In the genomic region with DNA sequence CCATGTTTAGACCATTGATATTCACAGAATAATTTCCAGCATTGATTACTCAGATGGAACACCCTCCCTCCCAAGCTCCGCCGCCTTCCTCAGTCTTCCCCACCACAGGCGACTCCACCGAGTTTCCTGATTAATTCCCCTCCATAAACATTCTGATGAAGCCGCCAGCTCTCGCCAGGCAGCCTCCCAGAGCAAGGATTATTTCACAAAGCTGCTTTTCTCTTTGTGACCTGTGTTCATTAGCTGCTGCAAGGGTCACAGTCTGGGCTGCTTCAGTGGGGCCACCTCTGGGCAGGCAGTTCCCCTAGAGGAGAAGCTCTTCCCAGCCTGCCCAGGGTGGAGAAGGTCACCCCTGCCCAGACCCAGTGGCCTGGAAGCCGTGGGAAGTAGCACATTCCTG, we compare ENCODE assay signal across 32 cellular contexts.
"Had no signal": no experiment of that assay in that cellular context is flagged by ENCODE, and none has a peak within 500 bp of the region (broad histone marks: within the 10 kb centered on the region; RNA-seq: fewer than 3 reads in every experiment).

No MANE protein-coding gene starts in this region.

- H3K9me3 Mint-ChIP-seq: activated CD4-positive, alpha-beta T cell treated with anti-CD3 and anti-CD28 coated beads, Interleukin-2, amount 10 ng/mL, durations not matched to agents 7 days and 5 days; activated naive CD4-positive, alpha-beta T cell treated with anti-CD3 and anti-CD28 coated beads for 36 hours; activated T-helper 1 cell treated with anti-CD3 and anti-CD28 coated beads, Interleukin-12 subunit alpha, Interleukin-12 subunit beta, Interleukin-2, Interleukin-4 antibody, amounts not matched to agents 30 ng/mL and 10 ng/mL and 1 ng/mL, durations not matched to agents 14 hours and 24 hours and 36 hours; T-helper 1 cell treated with Interleukin-12 subunit alpha and Interleukin-12 subunit beta and Interleukin-4 antibody, amounts not matched to agents 30 μg/mL and 1 μg/mL, for 36 hours; T-helper 2 cell treated with Interferon-gamma antibody and Interleukin-4, amounts not matched to agents 5 μg/mL and 100 μg/mL, for 36 hours had no signal

- H3K36me3 Mint-ChIP-seq: activated naive CD4-positive, alpha-beta T cell treated with anti-CD3 and anti-CD28 coated beads, Interleukin-2, amount 50 U/mL, for 72 hours; WTC11 had no signal

- H3K27ac Mint-ChIP-seq: activated CD4-positive, alpha-beta T cell treated with anti-CD3 and anti-CD28 coated beads for 36 hours; activated CD4-positive, alpha-beta T cell treated with anti-CD3 and anti-CD28 coated beads, Interleukin-2, amount 10 ng/mL, durations not matched to agents 7 days and 5 days; activated CD8-positive, alpha-beta T cell treated with anti-CD3 and anti-CD28 coated beads, Interleukin-2, amount 10 ng/mL, durations not matched to agents 7 days and 5 days; activated naive CD4-positive, alpha-beta T cell treated with anti-CD3 and anti-CD28 coated beads for 36 hours; activated naive CD4-positive, alpha-beta T cell treated with anti-CD3 and anti-CD28 coated beads, Interleukin-2, amount 50 U/mL, for 72 hours; activated T-helper 1 cell treated with anti-CD3 and anti-CD28 coated beads, Interleukin-12 subunit alpha, Interleukin-12 subunit beta, Interleukin-2, Interleukin-4 antibody, amounts not matched to agents 30 ng/mL and 10 ng/mL and 1 ng/mL, durations not matched to agents 14 hours and 24 hours and 36 hours; T-helper 1 cell treated with Interleukin-12 subunit alpha and Interleukin-12 subunit beta and Interleukin-4 antibody, amounts not matched to agents 30 μg/mL and 1 μg/mL, for 36 hours; T-helper 2 cell treated with Interferon-gamma antibody and Interleukin-4, amounts not matched to agents 5 μg/mL and 100 μg/mL, for 36 hours; WTC11 had no signal

- H3K4me1 Mint-ChIP-seq: activated CD4-positive, alpha-beta T cell treated with anti-CD3 and anti-CD28 coated beads for 36 hours; activated CD4-positive, alpha-beta T cell treated with anti-CD3 and anti-CD28 coated beads, Interleukin-2, amount 10 ng/mL, durations not matched to agents 7 days and 5 days had no signal

- DNase-seq: activated CD4-positive, alpha-beta T cell treated with anti-CD3 and anti-CD28 coated beads for 36 hours; activated CD4-positive, alpha-beta T cell treated with anti-CD3 and anti-CD28 coated beads, Interleukin-2, amount 10 ng/mL, durations not matched to agents 7 days and 5 days; activated CD4-positive, alpha-beta T cell treated with anti-CD3 and anti-CD28 coated beads, Interleukin-2, amount 50 U/mL, for 48 hours; activated CD8-positive, alpha-beta T cell treated with anti-CD3 and anti-CD28 coated beads, Interleukin-2, amount 10 ng/mL, durations not matched to agents 7 days and 5 days; activated gamma-delta T cell treated with Interleukin-2 at 50 U/mL for 16 hours; activated naive CD4-positive, alpha-beta T cell treated with anti-CD3 and anti-CD28 coated beads for 36 hours; activated T-cell treated with anti-CD3 and anti-CD28 coated beads, Interleukin-2, amount 50 U/mL, for 4 hours; adrenal gland; body of pancreas; cerebellar nuclear complex; Kasumi-1; KG1; MG63; NCI-H1048; NCI-H1105 treated with DMSO at 0.1 percent for 48 hours; NCI-H1436; NCI-H187; NCI-H2081 treated with DMSO at 0.1 percent for 48 hours; NCI-H510A; NCI-H526; NK-92 treated with Interleukin-12 subunit alpha and Interleukin-12 subunit beta, amount 100 ng/mL, for 24 hours; PC-3; Peyer's patch; RPMI8226; SHP77 treated with DMSO at 0.1 percent for 48 hours; SK-N-SH had no signal

- H3K27me3 Mint-ChIP-seq: activated CD4-positive, alpha-beta T cell treated with anti-CD3 and anti-CD28 coated beads, Interleukin-2, amount 10 ng/mL, durations not matched to agents 7 days and 5 days had no signal

- ATAC-seq: activated CD4-positive, alpha-beta T cell treated with anti-CD3 and anti-CD28 coated beads for 36 hours; activated CD4-positive, CD25-positive, alpha-beta regulatory T cell treated with anti-CD3 and anti-CD28 coated beads, Interleukin-2, amount 50 U/mL, for 24 hours; activated CD8-positive, alpha-beta T cell treated with anti-CD3 and anti-CD28 coated beads, Interleukin-2, amount 10 ng/mL, durations not matched to agents 7 days and 5 days; activated naive CD4-positive, alpha-beta T cell treated with anti-CD3 and anti-CD28 coated beads, Interleukin-2, amount 50 U/mL, for 72 hours; activated T-cell treated with anti-CD3 and anti-CD28 coated beads, Interleukin-2, amount 50 U/mL, for 4 hours; body of pancreas; PC-3; WTC11 had no signal

- H3K4me3 Mint-ChIP-seq: activated CD4-positive, alpha-beta T cell treated with anti-CD3 and anti-CD28 coated beads for 36 hours; activated CD4-positive, alpha-beta T cell treated with anti-CD3 and anti-CD28 coated beads, Interleukin-2, amount 10 ng/mL, durations not matched to agents 7 days and 5 days; activated CD8-positive, alpha-beta T cell treated with anti-CD3 and anti-CD28 coated beads, Interleukin-2, amount 10 ng/mL, durations not matched to agents 7 days and 5 days; activated naive CD4-positive, alpha-beta T cell treated with anti-CD3 and anti-CD28 coated beads for 36 hours; activated T-cell treated with anti-CD3 and anti-CD28 coated beads, Interleukin-2, amount 50 U/mL, for 4 hours; activated T-helper 1 cell treated with anti-CD3 and anti-CD28 coated beads, Interleukin-12 subunit alpha, Interleukin-12 subunit beta, Interleukin-2, Interleukin-4 antibody, amounts not matched to agents 30 ng/mL and 10 ng/mL and 1 ng/mL, durations not matched to agents 14 hours and 24 hours and 36 hours; T-helper 1 cell treated with Interleukin-12 subunit alpha and Interleukin-12 subunit beta and Interleukin-4 antibody, amounts not matched to agents 30 μg/mL and 1 μg/mL, for 36 hours; T-helper 2 cell treated with Interferon-gamma antibody and Interleukin-4, amounts not matched to agents 5 μg/mL and 100 μg/mL, for 36 hours; WTC11 had no signal
